16 cellular contexts compared by ENCODE assay signal in genomic region chr13:28505543-28506135, GRCh38. TPM values are rescaled to one million over a fixed set of nuclear protein-coding genes. Genes with fewer than 3 reads are reported as not detected.
DNase-seq lines count a peak whose midpoint lies in the region; ATAC-seq and TF ChIP-seq lines count a peak whose summit lies in the region.
"Had no signal": no experiment of that assay in that cellular context is flagged by ENCODE, and none has a peak within 500 bp of the region (broad histone marks: within the 10 kb centered on the region; RNA-seq: fewer than 3 reads in every experiment).

No MANE protein-coding gene starts in this region.

- no peak overlapping the region for H3K4me3 Mint-ChIP-seq in CD4-positive, alpha-beta T cell
- H3K4me3 Mint-ChIP-seq in H9, result no peak overlapping the region

- H3K56ac ChIP-seq in H9 (ENCODE audit: insufficient read length, low read depth, low read length), result no peak overlapping the region

- intact Hi-C loops in CD4-positive, alpha-beta T cell (cut with DNase I, micrococcal nuclease), result no loop called here

- H3K4me2 ChIP-seq in H9 (ENCODE audit: insufficient read depth, insufficient read length, low read length), result no peak overlapping the region

- H3K9ac ChIP-seq in H9 (ENCODE audit: extremely low read depth, insufficient read length, low read length), result no peak overlapping the region

- H2BK15ac ChIP-seq in H9 (ENCODE audit: low read depth, low read length), result no peak overlapping the region; the same call in 1 of the 2 replicates

- POLR2A ChIA-PET in CD4-positive, alpha-beta T cell (lab: Charles Lee), result interaction anchor here (1.0 to 1.9 kb wide), 2 partner anchors 13 to 153 kb away, joined by 4 to 8 read pairs; partner anchors contain the start of gene POMP

- no peaks in the 10 kb centered on the region for H3K36me3 Mint-ChIP-seq in CD4-positive, alpha-beta T cell (ENCODE audit: low read depth)
- H3K36me3 Mint-ChIP-seq in H9 (ENCODE audit: insufficient read depth in 1 of 3, low read depth in 3 of 3), result no peaks in the 10 kb centered on the region; a peak in 3 of 7 replicates

- H3K4me1 ChIP-seq in H9 (ENCODE audit: insufficient read depth, low read length), result peaks cover 5% of the 10 kb centered on the region; the same call in 1 of the 2 replicates
- H3K4me1 ChIP-seq: psoas muscle had no signal

- H4K20me1 ChIP-seq in H9 (ENCODE audit: control insufficient read depth, insufficient read depth, insufficient read length), result no peaks in the 10 kb centered on the region

- no peaks in the 10 kb centered on the region for H3K79me1 ChIP-seq in H9 (ENCODE audit: insufficient read depth, low read depth, low read length, poor library complexity, severe bottlenecking)

- H3K27ac ChIP-seq in CD4-positive, alpha-beta T cell (ENCODE audit: low read depth, low read length), result no peak overlapping the region
- H3K27ac ChIP-seq in H9 (ENCODE audit: insufficient read length, low read depth, low read length), result no peak overlapping the region
- H3K27ac ChIP-seq: epithelial cell of prostate, psoas muscle had no signal

- H3K27me3 ChIP-seq in CD4-positive, alpha-beta T cell (ENCODE audit: control insufficient read depth, insufficient read depth, low read length), result no peaks in the 10 kb centered on the region
- H3K27me3 ChIP-seq in H9 (ENCODE audit: insufficient read depth, low read length), result no peaks in the 10 kb centered on the region

- H3K18ac ChIP-seq in H9 (ENCODE audit: insufficient read length, low read depth, low read length), result no peak overlapping the region

- H2BK120ac ChIP-seq in H9 (ENCODE audit: low read depth, low read length, poor library complexity, severe bottlenecking), result no peak overlapping the region

- peaks cover 8% of the 10 kb centered on the region for H3K4me1 Mint-ChIP-seq in CD4-positive, alpha-beta T cell (ENCODE audit: low read depth)
- peaks cover 17 to 25% of the 10 kb centered on the region in 2 experiments for H3K4me1 Mint-ChIP-seq in H9

- no CpG with 5 or more reads among the region's 7 CpGs for WGBS in H9 (ENCODE audit: extremely low coverage, insufficient read length, low lambda C conversion rate)

- H3K9me3 ChIP-seq in CD4-positive, alpha-beta T cell (ENCODE audit: control insufficient read depth, low read length), result no peaks in the 10 kb centered on the region
- H3K9me3 ChIP-seq in H9 (ENCODE audit: control insufficient read depth, low read depth, low read length), result no peaks in the 10 kb centered on the region
- H3K9me3 ChIP-seq: psoas muscle had no signal

- peak; percentile 11 for TF ChIP-seq CTCF in CD4-positive, alpha-beta T cell (IDR thresholded peaks at IDR 0.05)
- TF ChIP-seq CTCF in H9 (conservative IDR thresholded peaks at IDR 0.05), result 0 out of 3 replicates have a peak, but pooled peaks have one; percentile 21
- no peak for TF ChIP-seq CTCF in omental fat pad (IDR thresholded peaks at IDR 0.05)

- no peak overlapping the region for H2AK5ac ChIP-seq in H9 (ENCODE audit: insufficient read length, low read length)

- H3K9me3 Mint-ChIP-seq in CD4-positive, alpha-beta T cell, result no peaks in the 10 kb centered on the region
- peaks cover 0 to 3% of the 10 kb centered on the region in 2 experiments; a peak in 2 of 5 replicates for H3K9me3 Mint-ChIP-seq in H9

- H2BK5ac ChIP-seq in H9 (ENCODE audit: insufficient read length, low read length), result no peak overlapping the region

- H3K4ac ChIP-seq in H9 (ENCODE audit: low read depth, low read length), result no peak overlapping the region

- CTCF ChIA-PET in CD4-positive, alpha-beta T cell (lab: Charles Lee), result no interaction called here

- no peak overlapping the region for H3T11ph ChIP-seq in H9 (ENCODE audit: low read length)

- H4K91ac ChIP-seq in H9 (ENCODE audit: insufficient read length, low read depth, low read length), result no peak overlapping the region

- H3K27ac Mint-ChIP-seq in CD4-positive, alpha-beta T cell, result peak overlapping the region; percentile 63
- no peak overlapping the region for H3K27ac Mint-ChIP-seq in H9

- no peak overlapping the region for H4K8ac ChIP-seq in H9 (replicated peaks; ENCODE audit: insufficient read length, low read depth, low read length)

- H3K27me3 Mint-ChIP-seq in CD4-positive, alpha-beta T cell, result no peaks in the 10 kb centered on the region
- H3K27me3 Mint-ChIP-seq in H9 (ENCODE audit: low read depth), result peaks cover 5% of the 10 kb centered on the region

- peak in 1 of 10 experiments; percentile 19 for DNase-seq in CD4-positive, alpha-beta T cell
- DNase-seq in H9 (no peak), SKM-1 treated with dmso at 0.1 percent for 144 hours (lab: John Stamatoyannopoulos, UW; ENCODE audit: unreplicated experiment) (peak; percentile 57), islet precursor cell (peak; percentile 70), RKO (ENCODE audit: low spot score) (no peak), omental fat pad (ENCODE audit: low spot score) (no peak)
- DNase-seq: cerebellar nuclear complex, head of caudate nucleus, left cardiac atrium, NCI-H1092 treated with DMSO at 0.1 percent for 48 hours, NCI-H2171 treated with DMSO at 0.1 percent for 48 hours, psoas muscle, SW 1271 had no signal

- H2AFZ ChIP-seq in H9 (ENCODE audit: low read length), result no peak overlapping the region

- H3K14ac ChIP-seq in H9 (ENCODE audit: insufficient read depth, low read length), result no peak overlapping the region

- no peak overlapping the region for H4K5ac ChIP-seq in H9 (ENCODE audit: insufficient read length, low read depth, low read length)

- H2BK12ac ChIP-seq in H9 (ENCODE audit: insufficient read length, low read depth, low read length), result no peak overlapping the region

- peak; percentile 98 for ATAC-seq in CD4-positive, alpha-beta T cell (ENCODE audit: poor library complexity)
- no peak for ATAC-seq in GM21515 (IDR thresholded peaks at IDR 0.05; ENCODE audit: unreplicated experiment)
- ATAC-seq in omental fat pad (ENCODE audit: low FRiP score), result no peak
- no peak for ATAC-seq in HG02981 (IDR thresholded peaks at IDR 0.05; ENCODE audit: unreplicated experiment)
- ATAC-seq: psoas muscle had no signal

- peaks cover 2% of the 10 kb centered on the region; the same call in 1 of the 2 replicates for H3K79me2 ChIP-seq in H9 (ENCODE audit: insufficient read depth, low read length)

- H3K23ac ChIP-seq in H9 (ENCODE audit: insufficient read length, low read depth, low read length), result no peak overlapping the region

- H2BK20ac ChIP-seq in H9 (ENCODE audit: low read depth, low read length, poor library complexity, severe bottlenecking), result no peak overlapping the region

- H3K23me2 ChIP-seq in H9 (ENCODE audit: insufficient read length, low read depth, low read length, poor library complexity, severe bottlenecking), result no peaks in the 10 kb centered on the region

RNA-seq across cellular contexts. Expression of gene FLT1, which starts 10.7 kb away (rescaled TPM):
- 1 to 10 TPM; 1.1 to 1.2 TPM for total RNA-seq in CD4-positive, alpha-beta T cell
- total RNA-seq in H9 (2021) (83.4 and 84.1 TPM in 2 replicates), omental fat pad (100 to 1,000 TPM in 1 of 4 donors, 10 to 100 TPM in 3; 24.8 to 210 (median 65.7) TPM)

Comparison
In these comparisons a context has a peak if more than half of its experiments do, and no peak if none do; other contexts are left out.
1. DNase-seq: peak in SKM-1 treated with dmso at 0.1 percent for 144 hours (single experiment) and islet precursor cell (single experiment); none in H9 (single experiment), RKO (single experiment) and omental fat pad (single experiment).
2. CTCF ChIP-seq: peak in CD4-positive, alpha-beta T cell (single experiment) and H9 (single experiment); none in omental fat pad (0 of 3).
3. RNA of gene FLT1, which starts 10.7 kb away (total RNA-seq): 24.8 to 210 TPM in omental fat pad and 83.4 to 84.1 TPM in H9; 1.1 to 1.2 TPM in CD4-positive, alpha-beta T cell; every median in the first group is over 10 times any median in the second.